1 cellular context compared by ENCODE assay signal in genomic region chr15:70508561-70509281, GRCh38.
TF ChIP-seq lines count a peak whose summit lies in the region.

No MANE protein-coding gene starts in this region.

TF ChIP-seq in HEK293, 187 proteins besides CTCF, POLR2A, EP300 and RAD21 (continued from another document and continues in another):
- TF ChIP-seq TSHZ1 (tag by site-specific recombination; IDR thresholded peaks at IDR 0.05; ENCODE audit: borderline replicate concordance) = peak; percentile 87
- no peak for TF ChIP-seq ZNF555 (tag by site-specific recombination; conservative IDR thresholded peaks at IDR 0.05)
- TF ChIP-seq ZSCAN5A (tag by site-specific recombination; IDR thresholded peaks at IDR 0.05) = 0 out of 2 replicates have a peak, but pooled peaks have one; percentile 64
- TF ChIP-seq SP2 (tag by site-specific recombination; IDR thresholded peaks at IDR 0.05) = peak; percentile 6; the same call in 1 of the 2 replicates
- TF ChIP-seq INSM2 (tag by site-specific recombination; IDR thresholded peaks at IDR 0.05) = peak; percentile 93
- peak; percentile 86 for TF ChIP-seq PRDM10 (tag by site-specific recombination; IDR thresholded peaks at IDR 0.05)
- no peak for TF ChIP-seq ZNF621 (tag by site-specific recombination; IDR thresholded peaks at IDR 0.05)
- TF ChIP-seq ZIC2 (tag by site-specific recombination; IDR thresholded peaks at IDR 0.05) = no peak
- TF ChIP-seq ZNF19 (tag by site-specific recombination; IDR thresholded peaks at IDR 0.05; ENCODE audit: low read depth) = no peak
- TF ChIP-seq ZNF112 (tag by site-specific recombination; IDR thresholded peaks at IDR 0.05) = no peak
- peak; percentile 63; the same call in 1 of the 2 replicates for TF ChIP-seq ZBTB10 (tag by site-specific recombination; IDR thresholded peaks at IDR 0.05)
- TF ChIP-seq ZNF10 (tag by site-specific recombination; IDR thresholded peaks at IDR 0.05) = no peak
- TF ChIP-seq ZNF629 (tag by site-specific recombination; IDR thresholded peaks at IDR 0.05) = peak; percentile 75
- TF ChIP-seq ZNF354C (tag by site-specific recombination; IDR thresholded peaks at IDR 0.05; ENCODE audit: borderline replicate concordance, low read depth) = no peak
- TF ChIP-seq ZNF488 (tag by site-specific recombination; IDR thresholded peaks at IDR 0.05) = no peak
- TF ChIP-seq ZNF398 (tag by site-specific recombination; IDR thresholded peaks at IDR 0.05) = peak; percentile 83
- no peak for TF ChIP-seq ZNF214 (tag by site-specific recombination; IDR thresholded peaks at IDR 0.05; ENCODE audit: borderline replicate concordance)
- TF ChIP-seq ELK4 (IDR thresholded peaks at IDR 0.05; ENCODE audit: borderline replicate concordance, low read depth, low read length) = no peak
- TF ChIP-seq ZNF202 (tag by site-specific recombination; IDR thresholded peaks at IDR 0.05; ENCODE audit: borderline replicate concordance) = no peak
- TF ChIP-seq ZNF280C (tag by site-specific recombination; IDR thresholded peaks at IDR 0.05) = no peak
- TF ChIP-seq ZNF549 (tag by site-specific recombination; IDR thresholded peaks at IDR 0.05) = no peak
- TF ChIP-seq SETDB1 (IDR thresholded peaks at IDR 0.05; ENCODE audit: insufficient read length, low read length) = peak; percentile 35
- peak; percentile 82 for TF ChIP-seq ZNF600 (tag by site-specific recombination; IDR thresholded peaks at IDR 0.05)
- TF ChIP-seq ZNF26 (tag by site-specific recombination; IDR thresholded peaks at IDR 0.05) = no peak
- TF ChIP-seq ZNF274 (IDR thresholded peaks at IDR 0.05; ENCODE audit: low read length) = no peak
- TF ChIP-seq ZNF274 (tag by site-specific recombination; IDR thresholded peaks at IDR 0.05; ENCODE audit: borderline replicate concordance) = no peak
- TF ChIP-seq GFI1B (tag by site-specific recombination; IDR thresholded peaks at IDR 0.05) = peak; percentile 27; the same call in 1 of the 2 replicates
- TF ChIP-seq GLIS1 (tag by site-specific recombination; IDR thresholded peaks at IDR 0.05) = peak; percentile 32; the same call in 1 of the 2 replicates
- TF ChIP-seq ZSCAN23 (tag by site-specific recombination; IDR thresholded peaks at IDR 0.05) = peak; percentile 61; the same call in 1 of the 2 replicates
- no peak for TF ChIP-seq ZNF510 (tag by site-specific recombination; IDR thresholded peaks at IDR 0.05; ENCODE audit: insufficient replicate concordance)
- no peak for TF ChIP-seq ZNF626 (tag by site-specific recombination; IDR thresholded peaks at IDR 0.05)
- TF ChIP-seq SP7 (tag by site-specific recombination; IDR thresholded peaks at IDR 0.05) = peak; percentile 96
- TF ChIP-seq ZNF221 (tag by site-specific recombination; IDR thresholded peaks at IDR 0.05; ENCODE audit: borderline replicate concordance) = no peak
- TF ChIP-seq ZNF138 (tag by site-specific recombination; IDR thresholded peaks at IDR 0.05; ENCODE audit: borderline replicate concordance) = no peak
